8 cellular contexts compared by ENCODE assay signal in genomic region chr14:45083622-45083978, GRCh38. TPM values are rescaled to one million over a fixed set of nuclear protein-coding genes. Genes with fewer than 3 reads are reported as not detected.
DNase-seq lines count a peak whose midpoint lies in the region; ATAC-seq and TF ChIP-seq lines count a peak whose summit lies in the region.

No MANE protein-coding gene starts in this region.

- no peaks in the 10 kb centered on the region for H3K9me3 Mint-ChIP-seq in brain

- peaks cover 17% of the 10 kb centered on the region for H3K36me3 Mint-ChIP-seq in brain

- H3K4me1 ChIP-seq in BE2C (0 out of 2 replicates have a peak, but pooled peaks cover 4% of the 10 kb centered on the region), mucosa of stomach (ENCODE audit: control insufficient read depth, insufficient read depth, low read length) (peaks cover 9% of the 10 kb centered on the region)

- H3K9ac ChIP-seq in mucosa of stomach (ENCODE audit: low read length), result peak overlapping the region; percentile 93

- peak; percentile 5 for ATAC-seq in HG03025 (IDR thresholded peaks at IDR 0.05; ENCODE audit: low FRiP score, unreplicated experiment)
- ATAC-seq in HG02885 (IDR thresholded peaks at IDR 0.05; ENCODE audit: poor library complexity, unreplicated experiment), result no peak
- no peak for ATAC-seq in GM21515 (IDR thresholded peaks at IDR 0.05; ENCODE audit: unreplicated experiment)

- no peaks in the 10 kb centered on the region for H3K9me3 ChIP-seq in BE2C
- no peaks in the 10 kb centered on the region for H3K9me3 ChIP-seq in mucosa of stomach (ENCODE audit: control insufficient read depth, low read length)

- H3K27me3 ChIP-seq in BE2C, result no peaks in the 10 kb centered on the region
- H3K27me3 ChIP-seq in mucosa of stomach (ENCODE audit: control insufficient read depth, insufficient read depth, low read length), result no peaks in the 10 kb centered on the region

- peak overlapping the region; percentile 98 to 100 (median 99) for H3K4me3 Mint-ChIP-seq in brain

- H3K36me3 ChIP-seq in BE2C, result no peaks in the 10 kb centered on the region
- no peaks in the 10 kb centered on the region for H3K36me3 ChIP-seq in mucosa of stomach (ENCODE audit: control insufficient read depth, insufficient read depth, low read length)

- peaks cover 5% of the 10 kb centered on the region for H3K27me3 Mint-ChIP-seq in brain

- H3K4me3 ChIP-seq in BE2C (ENCODE audit: low read depth, low read length), result peak overlapping the region; percentile 82
- H3K4me3 ChIP-seq in mucosa of stomach (ENCODE audit: low read length), result peak overlapping the region; percentile 42

- peak overlapping the region; percentile 79 to 95 (median 90) for H3K27ac Mint-ChIP-seq in brain

- TF ChIP-seq CTCF in BE2C (IDR thresholded peaks at IDR 0.05; ENCODE audit: low read depth, low read length) (no peak), brain (conservative IDR thresholded peaks at IDR 0.05) (no peak)

- DNase-seq in BE2C (no peak), HUDEP-2 (lab: John Stamatoyannopoulos, UW; ENCODE audit: unreplicated experiment in 76 of 76) (no peak), T1000 (lab: John Stamatoyannopoulos, UW) (no peak)

- H3K4me1 Mint-ChIP-seq in brain, result peaks cover 52% of the 10 kb centered on the region

RNA-seq across cellular contexts. Expression of gene PRPF39, which starts 0.3 kb away (rescaled TPM):
- polyA plus RNA-seq in BE2C (2012; ENCODE audit: insufficient read depth, insufficient read length, low read depth), result 42.9 TPM
- 3.5 TPM for polyA plus RNA-seq in brain (ENCODE audit: insufficient read depth, low read depth, low replicate concordance)

RNA-seq across cellular contexts. Expression of gene FKBP3, which starts 50.7 kb away (rescaled TPM):
- 76.6 TPM for polyA plus RNA-seq in BE2C (2012; ENCODE audit: insufficient read depth, insufficient read length, low read depth)
- 76.2 TPM for polyA plus RNA-seq in brain (ENCODE audit: insufficient read depth, low read depth, low replicate concordance)

RNA-seq across cellular contexts. Expression of gene FANCM, which starts 52.1 kb away (rescaled TPM):
- 3.7 TPM for polyA plus RNA-seq in BE2C (2012; ENCODE audit: insufficient read depth, insufficient read length, low read depth)
- polyA plus RNA-seq in brain (ENCODE audit: insufficient read depth, low read depth, low replicate concordance), result 1.6 TPM
